10 cellular contexts compared by ENCODE assay signal in the genomic region with DNA sequence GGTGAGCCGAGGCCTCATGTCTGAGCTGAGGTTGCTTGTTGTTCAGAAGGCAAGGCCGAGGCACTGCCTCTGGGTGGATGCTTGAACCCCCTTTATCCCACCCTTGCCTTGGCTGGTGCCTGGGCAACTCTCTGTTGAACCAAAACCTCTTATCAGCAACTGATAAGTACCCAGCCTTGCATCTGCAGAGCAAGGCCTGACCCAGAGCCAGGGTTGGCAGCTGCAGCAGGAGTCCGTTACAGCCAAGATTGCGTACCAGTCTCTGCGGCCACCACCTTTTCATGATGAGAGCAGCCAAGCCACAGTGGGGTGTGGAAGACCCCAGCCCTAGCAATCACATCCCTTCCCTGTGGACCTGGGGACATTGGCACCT.
DNase-seq lines count a peak whose midpoint lies in the region; ATAC-seq and TF ChIP-seq lines count a peak whose summit lies in the region.
"Had no signal": no experiment of that assay in that cellular context is flagged by ENCODE, and none has a peak within 500 bp of the region (broad histone marks: within the 10 kb centered on the region; RNA-seq: fewer than 3 reads in every experiment).

No MANE protein-coding gene starts in this region.

- H3K36me3 Mint-ChIP-seq in Caco-2 (ENCODE audit: insufficient read depth, unreplicated experiment) = peaks cover 33% of the 10 kb centered on the region

- no peak overlapping the region for H2AK5ac ChIP-seq in trophoblast cell (ENCODE audit: low read length)

- H3K27me3 Mint-ChIP-seq in Caco-2 (ENCODE audit: insufficient read depth, unreplicated experiment) = no peaks in the 10 kb centered on the region

- no peak overlapping the region for H2BK12ac ChIP-seq in trophoblast cell (ENCODE audit: low read length)

- CTCF ChIA-PET in Caco-2 (lab: Charles Lee) = interaction anchor here (0.8 to 2.2 kb wide), 2 partner anchors 8 to 73 kb away, joined by 3 to 10 read pairs; no protein-coding TSS in a partner anchor

- no peak for TF ChIP-seq CTCF in Caco-2 (IDR thresholded peaks at IDR 0.05; ENCODE audit: insufficient read depth in 1 of 2, low read depth in 1 of 2, low read length in 1 of 2, severe bottlenecking in 1 of 2, unreplicated experiment in 1 of 2)
- TF ChIP-seq CTCF in OCI-LY1 (IDR thresholded peaks at IDR 0.05; ENCODE audit: low read length) = no peak

- H3K4ac ChIP-seq in trophoblast cell (ENCODE audit: low read depth, low read length) = peak overlapping the region; percentile 45

- intact Hi-C loops in Caco-2 (cut with micrococcal nuclease; ENCODE audit: unreplicated experiment) = no loop called here

- WGBS in trophoblast cell (ENCODE audit: extremely low coverage, insufficient coverage, insufficient read length) = no CpG with 5 or more reads among the region's 5 CpGs

- H3K23ac ChIP-seq in trophoblast cell (ENCODE audit: low read length) = no peak overlapping the region

- no peaks in the 10 kb centered on the region for H4K20me1 ChIP-seq in OCI-LY1 (ENCODE audit: insufficient read depth, low read length)

- H3K27ac Mint-ChIP-seq in Caco-2 (ENCODE audit: unreplicated experiment) = peak overlapping the region; percentile 25

- H3K4me2 ChIP-seq in OCI-LY1 (ENCODE audit: low read length) (peak overlapping the region; percentile 61), trophoblast cell (ENCODE audit: low read length) (no peak overlapping the region)

- H3F3A ChIP-seq in OCI-LY1 (ENCODE audit: insufficient read depth, low read length) = no peaks in the 10 kb centered on the region

- no TSS peak for BruUV-seq in Caco-2 (replicated peaks; lab: Mats Ljungman, UMichigan)

- H3K4me1 Mint-ChIP-seq in Caco-2 (ENCODE audit: low read depth, unreplicated experiment) = peaks cover 12% of the 10 kb centered on the region

- H4K12ac ChIP-seq in trophoblast cell (ENCODE audit: low read depth, low read length) = no peak overlapping the region

- H3K9me3 Mint-ChIP-seq in Caco-2 (ENCODE audit: unreplicated experiment) = no peaks in the 10 kb centered on the region

- H3K9ac ChIP-seq in OCI-LY1 (ENCODE audit: low read length) = peak overlapping the region; percentile 49; the same call in 1 of the 2 replicates
- H3K9ac ChIP-seq in duodenal mucosa (ENCODE audit: low read depth in 1 of 2, low read length in 2 of 2) = peak overlapping the region; percentile 10 to 14
- no peak overlapping the region for H3K9ac ChIP-seq in trophoblast cell (ENCODE audit: low read length)

- peak overlapping the region; percentile 5 for H2BK120ac ChIP-seq in trophoblast cell (ENCODE audit: insufficient read depth, low read length, poor library complexity)

- no peaks in the 10 kb centered on the region for H3K9me2 ChIP-seq in OCI-LY1 (ENCODE audit: low read depth, low read length)

- peak overlapping the region; percentile 10 for H4K91ac ChIP-seq in trophoblast cell (ENCODE audit: low read depth, low read length)

- H3K18ac ChIP-seq in trophoblast cell (ENCODE audit: low read length) = peak overlapping the region; percentile 4

- H3K9me3 ChIP-seq in Caco-2 (no peaks in the 10 kb centered on the region), OCI-LY1 (ENCODE audit: low read length) (no peaks in the 10 kb centered on the region), duodenal mucosa (ENCODE audit: control insufficient read depth in 1 of 2, low read length in 2 of 2) (no peaks in the 10 kb centered on the region), trophoblast cell (ENCODE audit: insufficient read depth, low read depth, low read length) (peaks cover 3% of the 10 kb centered on the region)

- H3K27me3 ChIP-seq in Caco-2 (replicated peaks; ENCODE audit: control insufficient read depth, insufficient read depth, low read length) (no peaks in the 10 kb centered on the region), OCI-LY1 (ENCODE audit: insufficient read depth, low read length) (no peaks in the 10 kb centered on the region), duodenal mucosa (ENCODE audit: control insufficient read depth in 1 of 2, insufficient read depth in 2 of 2, low read length in 2 of 2) (no peaks in the 10 kb centered on the region), trophoblast cell (ENCODE audit: insufficient read depth, low read length) (no peaks in the 10 kb centered on the region)
- H3K27me3 ChIP-seq: foreskin keratinocyte had no signal

- no peak overlapping the region for H2AFZ ChIP-seq in OCI-LY1 (ENCODE audit: low read length)
- no peak overlapping the region for H2AFZ ChIP-seq in trophoblast cell (ENCODE audit: insufficient read depth, low read length, poor library complexity)

- no peak for ATAC-seq in HG02852 (IDR thresholded peaks at IDR 0.05; ENCODE audit: unreplicated experiment)

- no peak overlapping the region for H3K4me3 ChIP-seq in Caco-2 (ENCODE audit: low read depth, low read length)
- H3K4me3 ChIP-seq in OCI-LY1 (ENCODE audit: low read depth, low read length, poor library complexity, severe bottlenecking) = peak overlapping the region; percentile 40
- peak overlapping the region; percentile 29 to 42 for H3K4me3 ChIP-seq in duodenal mucosa (ENCODE audit: low read depth in 1 of 2, low read length in 2 of 2)
- no peak overlapping the region for H3K4me3 ChIP-seq in trophoblast cell (ENCODE audit: low read depth, low read length)

- H3K4me1 ChIP-seq in Caco-2 (peaks cover 28% of the 10 kb centered on the region), OCI-LY1 (ENCODE audit: insufficient read depth, low read length, severe bottlenecking) (peaks cover 30% of the 10 kb centered on the region), duodenal mucosa (ENCODE audit: control insufficient read depth in 1 of 2, insufficient read depth in 2 of 2, low read length in 2 of 2) (peaks cover 39 to 43% of the 10 kb centered on the region in 2 donors), trophoblast cell (ENCODE audit: control insufficient read depth in 1 of 2, insufficient read depth in 2 of 2, low read length in 2 of 2) (peaks cover 53 to 62% of the 10 kb centered on the region in 2 experiments)

- H3K79me2 ChIP-seq in OCI-LY1 (ENCODE audit: insufficient read depth, low read length) = no peaks in the 10 kb centered on the region
- H3K79me2 ChIP-seq in trophoblast cell (ENCODE audit: control insufficient read depth, insufficient read depth, low read length, poor library complexity) = peaks cover 15% of the 10 kb centered on the region

- DNase-seq in Caco-2 = no peak
- DNase-seq in trophoblast cell = no peak
- DNase-seq in NCI-H510A treated with DMSO at 0.1 percent for 48 hours (lab: John Stamatoyannopoulos, UW) = no peak
- DNase-seq in central memory CD4-positive, alpha-beta T cell = no peak
- no peak for DNase-seq in NCI-H1105 treated with DMSO at 0.1 percent for 48 hours (lab: John Stamatoyannopoulos, UW)
- DNase-seq: foreskin keratinocyte, NCI-H1048 had no signal

- peak overlapping the region; percentile 76 for H3K27ac ChIP-seq in OCI-LY1 (ENCODE audit: low read depth, low read length, poor library complexity, severe bottlenecking)
- peak overlapping the region; percentile 59 for H3K27ac ChIP-seq in duodenal mucosa (ENCODE audit: low read depth, low read length)
- no peak overlapping the region for H3K27ac ChIP-seq in trophoblast cell (ENCODE audit: low read depth, low read length)
- H3K27ac ChIP-seq: foreskin keratinocyte had no signal

- H2BK5ac ChIP-seq in trophoblast cell (ENCODE audit: low read depth, low read length, poor library complexity) = no peak overlapping the region

- H3K14ac ChIP-seq in trophoblast cell (ENCODE audit: low read length) = no peak overlapping the region

- H3K36me3 ChIP-seq in Caco-2 (ENCODE audit: control insufficient read depth, insufficient read depth, low read length) (peaks cover 3% of the 10 kb centered on the region), OCI-LY1 (ENCODE audit: insufficient read depth, low read length) (no peaks in the 10 kb centered on the region), duodenal mucosa (ENCODE audit: control insufficient read depth in 1 of 2, insufficient read depth in 2 of 2, low read length in 2 of 2) (peaks cover 0 to 3% of the 10 kb centered on the region in 2 donors), trophoblast cell (ENCODE audit: control insufficient read depth in 1 of 2, insufficient read depth in 2 of 2, low read length in 2 of 2) (peaks cover 5 to 6% of the 10 kb centered on the region in 2 experiments)

- POLR2A ChIA-PET in Caco-2 (lab: Charles Lee) = no interaction called here

- H3K4me3 Mint-ChIP-seq in Caco-2 (ENCODE audit: unreplicated experiment) = no peak overlapping the region

- H3K79me1 ChIP-seq in trophoblast cell (ENCODE audit: low read length) = peaks cover 11% of the 10 kb centered on the region

- H4K8ac ChIP-seq in trophoblast cell (ENCODE audit: low read depth, low read length) = no peak overlapping the region

Comparison
In these comparisons a context has a peak if more than half of its experiments do, and no peak if none do; other contexts are left out.
1. H3K4me3 ChIP-seq: peak in OCI-LY1 (single experiment) and duodenal mucosa (2 of 2); none in Caco-2 (single experiment) and trophoblast cell (single experiment).